7 cellular contexts compared by ENCODE assay signal in the genomic region with DNA sequence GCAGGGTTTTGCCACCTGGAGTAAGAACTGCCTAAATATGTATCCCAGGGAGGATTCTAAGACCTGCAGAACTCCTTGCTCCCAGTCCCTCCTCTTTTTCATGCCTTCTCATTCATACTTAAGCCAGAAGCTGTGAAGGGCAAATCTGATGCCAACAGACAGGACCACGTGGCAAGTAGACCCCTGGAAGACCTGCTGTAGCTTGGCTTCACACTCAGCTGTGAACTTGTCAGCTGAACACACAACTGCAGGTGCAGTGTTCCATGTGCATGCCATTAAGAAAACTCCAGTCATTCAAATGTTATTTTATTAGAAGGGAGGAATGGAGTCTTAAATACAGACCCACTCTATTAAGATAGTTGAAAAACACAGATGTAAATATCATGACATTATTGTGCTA.
"Had no signal": no experiment of that assay in that cellular context is flagged by ENCODE, and none has a peak within 500 bp of the region (broad histone marks: within the 10 kb centered on the region; RNA-seq: fewer than 3 reads in every experiment).

No MANE protein-coding gene starts in this region.

- H3K27ac Mint-ChIP-seq: IgD-negative memory B cell had no signal

- H3K9ac ChIP-seq: KMS-11 had no signal

- DNase-seq: KBM-7, KG1 had no signal

- ATAC-seq: HepG2, K562 had no signal

- H3K27ac ChIP-seq: HL-60, KMS-11 had no signal

- H3K4me2 ChIP-seq: KMS-11 had no signal

- H3K4me3 ChIP-seq: K562 had no signal

- H3K4me3 Mint-ChIP-seq: IgD-negative memory B cell had no signal
